ENCODE assay signal across 9 cellular contexts in genomic region chr6:2768125-2768524, GRCh38. TPM values are rescaled to one million over a fixed set of nuclear protein-coding genes. Genes with fewer than 3 reads are reported as not detected.
A peak's percentile ranks its signal among the peaks of the same experiment; 100 is the strongest.
DNase-seq lines count a peak whose midpoint lies in the region; ATAC-seq, FAIRE-seq and TF ChIP-seq lines count a peak whose summit lies in the region.
"Had no signal": no experiment of that assay in that cellular context is flagged by ENCODE, and none has a peak within 500 bp of the region (broad histone marks: within the 10 kb centered on the region; RNA-seq: fewer than 3 reads in every experiment).

No MANE protein-coding gene starts in this region.

- CTCF ChIA-PET in BJ (lab: Yijun Ruan, JAX) = interaction anchor here (0.6 to 3.2 kb wide), 7 partner anchors 15 to 163 kb away, joined by 3 to 11 read pairs (median 3); no protein-coding TSS in a partner anchor
- CTCF ChIA-PET in K562 (lab: Yijun Ruan, JAX; ENCODE audit: low intra/inter-chr PET ratio) = no interaction called here

- DNase-seq in BJ (ENCODE audit: low read depth) = no peak
- DNase-seq in K562 (ENCODE audit: extremely low read depth in 1 of 4, low spot score in 3 of 4) = no peak
- DNase-seq in medulla oblongata (ENCODE audit: extremely low spot score) = no peak
- no peak for DNase-seq in head of caudate nucleus
- DNase-seq in stimulated activated naive CD4-positive, alpha-beta T cell (lab: John Stamatoyannopoulos, UW) = no peak
- DNase-seq: WERI-Rb-1 had no signal

- no peak overlapping the region for H2AFZ ChIP-seq in K562 (ENCODE audit: low read depth, low read length)

- peaks cover 1% of the 10 kb centered on the region; the same call in 1 of the 2 replicates for H3K36me3 ChIP-seq in BJ (ENCODE audit: control insufficient read depth, insufficient read depth, low read length)
- peaks cover 34% of the 10 kb centered on the region for H3K36me3 ChIP-seq in HUES64 (ENCODE audit: insufficient read depth, low read length)
- peaks cover 58% of the 10 kb centered on the region for H3K36me3 ChIP-seq in K562 (ENCODE audit: control insufficient read depth, insufficient read depth, low read length)
- H3K36me3 ChIP-seq in muscle layer of colon (ENCODE audit: insufficient read depth, low read length) = peaks cover 15% of the 10 kb centered on the region

- intact Hi-C loops in K562 (cut with micrococcal nuclease) (no loop called here), head of caudate nucleus (cut with DNase I) (loop anchor here (2.0 kb wide), 1 partner anchor 73 kb away; the partner anchor contains the start of gene SERPINB1)

- in situ Hi-C loops in K562 (cut with MboI) = no loop called here

- H3K4me2 ChIP-seq in K562 (ENCODE audit: insufficient read depth, low read length) = peak overlapping the region; percentile 91

- H3K9ac ChIP-seq in HUES64 (ENCODE audit: low read depth, low read length) = no peak overlapping the region
- peak overlapping the region; percentile 78 to 84; a peak in 1 of 4 replicates for H3K9ac ChIP-seq in K562 (ENCODE audit: insufficient read depth in 1 of 2, low read depth in 2 of 2, low read length in 2 of 2)
- H3K9ac ChIP-seq in muscle layer of colon (ENCODE audit: low read length) = peak overlapping the region; percentile 17

- peak overlapping the region; percentile 90 for H3K4me3 ChIP-seq in BJ (ENCODE audit: low read depth, low read length)
- H3K4me3 ChIP-seq in HUES64 (ENCODE audit: low read length) = peak overlapping the region; percentile 90
- H3K4me3 ChIP-seq in K562 = peak overlapping the region; percentile 78; the same call in 1 of the 2 replicates
- peak overlapping the region in 1 of 2 donors; percentile 24 for H3K4me3 ChIP-seq in muscle layer of colon (ENCODE audit: low read depth in 1 of 2, low read length in 2 of 2)

- TF ChIP-seq CTCF in BJ (IDR thresholded peaks at IDR 0.05; ENCODE audit: insufficient read depth, low read depth, low read length) = no peak
- no peak for TF ChIP-seq CTCF in K562 (IDR thresholded peaks at IDR 0.05 in 2 of 3, conservative IDR thresholded peaks at IDR 0.05 in 1 of 3; ENCODE audit: insufficient read depth in 2 of 3, low read depth in 1 of 3, low read length in 3 of 3)

- no peak for TF ChIP-seq RAD21 in K562 (CRISPR knock-in tag; conservative IDR thresholded peaks at IDR 0.05 in 1 of 2, IDR thresholded peaks at IDR 0.05 in 1 of 2)

- peaks cover 38% of the 10 kb centered on the region for H4K20me1 ChIP-seq in K562 (replicated peaks; ENCODE audit: control insufficient read depth, insufficient read depth, low read length)

- H3K9me3 ChIP-seq in HUES64 (ENCODE audit: insufficient read depth, low read depth, low read length) (no peaks in the 10 kb centered on the region), K562 (replicated peaks; ENCODE audit: control insufficient read depth, insufficient read depth, low read depth, low read length) (no peaks in the 10 kb centered on the region), muscle layer of colon (ENCODE audit: low read length) (no peaks in the 10 kb centered on the region)

- no peak for TF ChIP-seq POLR2A in K562 (conservative IDR thresholded peaks at IDR 0.05)

- FAIRE-seq in K562 (lab: Jason Lieb, UNC) = peak; percentile 57

- H3K27ac ChIP-seq in HUES64 (ENCODE audit: low read depth, low read length) = no peak overlapping the region
- H3K27ac ChIP-seq in K562 (ENCODE audit: extremely low read depth, low read depth, low read length) = no peak overlapping the region; the same call in 2 of the 3 replicates
- no peak overlapping the region for H3K27ac ChIP-seq in muscle layer of colon (ENCODE audit: low read depth, low read length)
- H3K27ac ChIP-seq: WERI-Rb-1 had no signal

- H3K79me2 ChIP-seq in K562 (ENCODE audit: control insufficient read depth, insufficient read depth, low read length) = peaks cover 79% of the 10 kb centered on the region

- H3K4me1 ChIP-seq in HUES64 (ENCODE audit: insufficient read depth, low read length) = peaks cover 38% of the 10 kb centered on the region
- peaks cover 37% of the 10 kb centered on the region in 2 experiments for H3K4me1 ChIP-seq in K562 (replicated peaks in 1 of 2; ENCODE audit: control insufficient read depth in 2 of 2, insufficient read depth in 2 of 2, low read length in 2 of 2)
- peaks cover 27% of the 10 kb centered on the region for H3K4me1 ChIP-seq in muscle layer of colon (ENCODE audit: insufficient read depth, low read length)

- ATAC-seq in K562 (no peak), HG03039 (IDR thresholded peaks at IDR 0.05; ENCODE audit: unreplicated experiment) (no peak)

- no TSS peak for BruUV-seq in K562 (replicated peaks; lab: Mats Ljungman, UMichigan)

- no peaks in the 10 kb centered on the region for H3K9me1 ChIP-seq in K562 (ENCODE audit: control insufficient read depth, insufficient read depth, low read length)

- POLR2A ChIA-PET in BJ (lab: Charles Lee) (interaction anchor here (1.2 kb wide), 1 partner anchor 389 kb away, joined by 9 read pairs; the partner anchor contains the start of gene TUBB2A), K562 (lab: Yijun Ruan, JAX) (interaction anchor here (0.6 to 10.9 kb wide), 9 partner anchors 8 to 1203 kb away, joined by 3 to 151 read pairs (median 4); partner anchors contain the start of gene SERPINB1)

- H3K27me3 ChIP-seq in BJ (ENCODE audit: control insufficient read depth, insufficient read depth, low read length) = no peaks in the 10 kb centered on the region
- peaks cover 3% of the 10 kb centered on the region; the same call in 1 of the 2 replicates for H3K27me3 ChIP-seq in HUES64 (ENCODE audit: insufficient read depth, low read length)
- H3K27me3 ChIP-seq in K562 (ENCODE audit: control insufficient read depth in 2 of 2, insufficient read depth in 2 of 2, low read length in 2 of 2) = no peaks in the 10 kb centered on the region
- no peaks in the 10 kb centered on the region for H3K27me3 ChIP-seq in muscle layer of colon (ENCODE audit: control insufficient read depth in 1 of 2, insufficient read depth in 2 of 2, low read length in 2 of 2)

- 75% methylated on average over 5 of the region's 5 CpGs for WGBS in HUES64
- 3% methylated on average over 5 of the region's 5 CpGs for WGBS in K562 (ENCODE audit: insufficient coverage, low coverage, missing lambda C conversion rate)

- TF ChIP-seq EP300 in K562 (IDR thresholded peaks at IDR 0.05; ENCODE audit: low read length) = no peak

TF ChIP-seq in K562, 482 proteins besides CTCF, POLR2A, EP300 and RAD21 (continues in another document):
- TF ChIP-seq RBFOX2 (IDR thresholded peaks at IDR 0.05; ENCODE audit: low read depth, low read length) (peak; percentile 2; the same call in 1 of the 2 replicates), YBX1 (IDR thresholded peaks at IDR 0.05) (no peak), ZNF778 (CRISPR knock-in tag; IDR thresholded peaks at IDR 0.05) (no peak), KLF16 (IDR thresholded peaks at IDR 0.05) (no peak), GATAD2B (IDR thresholded peaks at IDR 0.05; ENCODE audit: borderline replicate concordance) (no peak), ZC3H8 (IDR thresholded peaks at IDR 0.05) (no peak)

RNA-seq across cellular contexts. Expression of gene WRNIP1, which starts 2.9 kb away (rescaled TPM):
- 23.9 and 26.5 TPM in 2 replicates for polyA plus RNA-seq in BJ (2011; rRNA removed)
- polyA minus RNA-seq in BJ (2011; rRNA and poly(A)+ RNA removed) = 20.5 and 20.8 TPM in 2 replicates
- 25.8 TPM for polyA plus RNA-seq in HUES64 (2013, experiment 1 of 2)
- polyA plus RNA-seq in HUES64 (2013, experiment 2 of 2) = 23.6 TPM
- 22.1 and 23.9 TPM in 2 replicates for total RNA-seq in K562 (2011; cell fraction: chromatin; rRNA removed; ENCODE audit: low replicate concordance)
- 25.7 and 28.6 TPM in 2 replicates for total RNA-seq in K562 (2011; cell fraction: nucleolus; rRNA removed)
- total RNA-seq in K562 (2011; cell fraction: nucleoplasm; rRNA removed) = 23.4 and 25.1 TPM in 2 replicates
- 57.6 and 66.2 TPM in 2 replicates for total RNA-seq in K562 (2014; rRNA removed)
- total RNA-seq in K562 (2014; rRNA removed; fragmentation: Illumina TruSeq; extraction: Trizol) = 35.8 and 41.6 TPM in 2 replicates
- total RNA-seq in K562 (2015; rRNA removed; fragmentation: Illumina TruSeq; extraction: Trizol) = 57.9 and 59.8 TPM in 2 replicates
- 43.6 and 48.6 TPM in 2 replicates for total RNA-seq in K562 (2021)
- polyA plus RNA-seq in K562 (2011; rRNA removed) = 38.9 and 44.1 TPM in 2 replicates
- polyA plus RNA-seq in K562 (2011; cell fraction: cytosol; rRNA removed) = 48.7 and 64.2 TPM in 2 replicates
- polyA plus RNA-seq in K562 (2011; cell fraction: nucleus; rRNA removed) = 70.8 and 98.6 TPM in 2 replicates
- 48.5 and 50.6 TPM in 2 replicates for polyA plus RNA-seq in K562 (2012)
- polyA plus RNA-seq in K562 (2014; fragmentation: Illumina TruSeq; extraction: Trizol) = 52.1 and 63.6 TPM in 2 replicates
- polyA plus RNA-seq in K562 (2014; fragmentation: Nextera tagmentation; extraction: Ambion mirVana) = 10 to 100 TPM; 13.2 to 15.9 TPM
- 58.3 and 59.8 TPM in 2 replicates for polyA plus RNA-seq in K562 (2014; rRNA removed)
- polyA minus RNA-seq in K562 (2011; rRNA and poly(A)+ RNA removed) = 32.3 and 38.6 TPM in 2 replicates
- 23.3 and 23.9 TPM in 2 replicates for polyA minus RNA-seq in K562 (2011; cell fraction: cytosol; rRNA and poly(A)+ RNA removed)
- 36.5 and 48.5 TPM in 2 replicates for polyA minus RNA-seq in K562 (2011; cell fraction: nucleus; rRNA and poly(A)+ RNA removed)

RNA-seq across cellular contexts. Expression of gene MYLK4, which starts 17.4 kb away (rescaled TPM):
- polyA plus RNA-seq in BJ (2011; rRNA removed) = 0.20 and 0.21 TPM in 2 replicates
- 0.09 and 0.10 TPM in 2 replicates for polyA minus RNA-seq in BJ (2011; rRNA and poly(A)+ RNA removed)
- polyA plus RNA-seq in HUES64 (2013, experiment 1 of 2) = 0.05 TPM
- 0.06 TPM for polyA plus RNA-seq in HUES64 (2013, experiment 2 of 2)
- 0.07 and 0.16 TPM in 2 replicates for total RNA-seq in K562 (2011; cell fraction: chromatin; rRNA removed; ENCODE audit: low replicate concordance)
- under 0.01 TPM in 1 of 2 replicates, not detected in the other for total RNA-seq in K562 (2011; cell fraction: nucleolus; rRNA removed)
- 0.07 TPM in 1 of 2 replicates, not detected in the other for total RNA-seq in K562 (2011; cell fraction: nucleoplasm; rRNA removed)
- total RNA-seq in K562 (2014; rRNA removed) = 0.04 and 0.09 TPM in 2 replicates
- total RNA-seq in K562 (2014; rRNA removed; fragmentation: Illumina TruSeq; extraction: Trizol) = 0.04 and 0.06 TPM in 2 replicates
- total RNA-seq in K562 (2015; rRNA removed; fragmentation: Illumina TruSeq; extraction: Trizol) = 0.07 and 0.15 TPM in 2 replicates
- 0.02 and 0.07 TPM in 2 replicates for total RNA-seq in K562 (2021)
- 0.03 and 0.09 TPM in 2 replicates for polyA plus RNA-seq in K562 (2011; rRNA removed)
- polyA plus RNA-seq in K562 (2011; cell fraction: cytosol; rRNA removed) = 0.01 and 0.09 TPM in 2 replicates
- 0.30 and 0.67 TPM in 2 replicates for polyA plus RNA-seq in K562 (2011; cell fraction: nucleus; rRNA removed)
- 0.07 and 0.25 TPM in 2 replicates for polyA plus RNA-seq in K562 (2012)
- 0.03 and 0.06 TPM in 2 replicates for polyA plus RNA-seq in K562 (2014; fragmentation: Illumina TruSeq; extraction: Trizol)
- polyA plus RNA-seq in K562 (2014; fragmentation: Nextera tagmentation; extraction: Ambion mirVana) = under 1 TPM; 0.01 to 0.03 TPM
- 0.15 and 0.30 TPM in 2 replicates for polyA plus RNA-seq in K562 (2014; rRNA removed)
- 0.09 TPM in 1 of 2 replicates, not detected in the other for polyA minus RNA-seq in K562 (2011; rRNA and poly(A)+ RNA removed)
- not detected in 2 replicates for polyA minus RNA-seq in K562 (2011; cell fraction: cytosol; rRNA and poly(A)+ RNA removed)
- under 0.01 and 0.22 TPM in 2 replicates for polyA minus RNA-seq in K562 (2011; cell fraction: nucleus; rRNA and poly(A)+ RNA removed)
